Comparison of ENCODE assay signal across 8 cellular contexts in genomic region chr7:128427289-128427891, GRCh38. TPM values are rescaled to one million over a fixed set of nuclear protein-coding genes. Genes with fewer than 3 reads are reported as not detected.
DNase-seq lines count a peak whose midpoint lies in the region; ATAC-seq and TF ChIP-seq lines count a peak whose summit lies in the region.

No MANE protein-coding gene starts in this region.

- no peaks in the 10 kb centered on the region for H3K36me3 ChIP-seq in neuronal stem cell (replicated peaks in 1 of 2; ENCODE audit: control insufficient read depth in 2 of 2, insufficient read depth in 2 of 2, low read length in 2 of 2)

- no peak overlapping the region for H3K4me2 ChIP-seq in neuronal stem cell (ENCODE audit: insufficient read depth, low read length, poor library complexity, severe bottlenecking)

- no CpG with 5 or more reads among the region's 7 CpGs for WGBS in neuronal stem cell (ENCODE audit: extremely low coverage in 2 of 2, insufficient read length in 2 of 2, insufficient replicate concordance in 1 of 2), 2 donors

- H2AK5ac ChIP-seq in neuronal stem cell (ENCODE audit: low read depth, low read length) = no peak overlapping the region

- ATAC-seq in SK-N-SH treated with all-trans-retinoic acid at 6 μM for 48 hours = peak; percentile 85
- no peak for ATAC-seq in GM21515 (IDR thresholded peaks at IDR 0.05; ENCODE audit: unreplicated experiment)
- no peak for ATAC-seq in HG03354 (IDR thresholded peaks at IDR 0.05; ENCODE audit: poor library complexity, severe bottlenecking, unreplicated experiment)

- peaks cover 0 to 34% (median 3%) of the 10 kb centered on the region in 3 experiments for H3K27me3 ChIP-seq in neuronal stem cell (ENCODE audit: control insufficient read depth in 3 of 3, insufficient read depth in 3 of 3, low read depth in 1 of 3, low read length in 3 of 3)

- H2AFZ ChIP-seq in neuronal stem cell (ENCODE audit: low read length) = no peak overlapping the region

- TF ChIP-seq CTCF in fibroblast of mammary gland (conservative IDR thresholded peaks at IDR 0.05; ENCODE audit: control insufficient read depth, insufficient read depth, low read depth, low read length) = peak; percentile 70

- no peak overlapping the region for H4K91ac ChIP-seq in neuronal stem cell (ENCODE audit: low read depth, low read length, poor library complexity)

- H3K9me3 ChIP-seq in neuronal stem cell (replicated peaks in 1 of 2; ENCODE audit: control insufficient read depth in 2 of 2, insufficient read depth in 1 of 2, low read depth in 1 of 2, low read length in 2 of 2) = no peaks in the 10 kb centered on the region

- H2BK15ac ChIP-seq in neuronal stem cell (ENCODE audit: low read length) = no peak overlapping the region

- no peak overlapping the region for H3K4ac ChIP-seq in neuronal stem cell (ENCODE audit: low read length)

- no peaks in the 10 kb centered on the region for H3K79me1 ChIP-seq in neuronal stem cell (ENCODE audit: low read depth, low read length)

- H3K9ac ChIP-seq in neuronal stem cell (ENCODE audit: low read depth, low read length, poor library complexity) = no peak overlapping the region

- H3K4me3 ChIP-seq in fibroblast of mammary gland (ENCODE audit: control insufficient read depth, low read depth, low read length) (no peak overlapping the region), neuronal stem cell (ENCODE audit: low read length in 2 of 2) (no peak overlapping the region)

- DNase-seq in AG08396 (ENCODE audit: low spot score) (peak; percentile 48), ELR (ENCODE audit: low read depth) (peak; percentile 73), NAMALWA (ENCODE audit: low spot score) (peak; percentile 83), fibroblast of mammary gland (ENCODE audit: low read depth) (peak; percentile 69), neuronal stem cell (ENCODE audit: low spot score) (peak; percentile 61)

- no peak overlapping the region for H4K8ac ChIP-seq in neuronal stem cell (ENCODE audit: low read depth, low read length)

- H3K4me1 ChIP-seq in neuronal stem cell (ENCODE audit: control insufficient read depth in 2 of 2, insufficient read depth in 1 of 2, low read depth in 1 of 2, low read length in 2 of 2) = peaks cover 0 to 3% of the 10 kb centered on the region in 2 donors

- H3K18ac ChIP-seq in neuronal stem cell (ENCODE audit: low read length) = no peak overlapping the region

- H3K23ac ChIP-seq in neuronal stem cell (ENCODE audit: low read depth, low read length, poor library complexity) = no peak overlapping the region

- H2BK5ac ChIP-seq in neuronal stem cell (ENCODE audit: low read length) = no peak overlapping the region

- no peak overlapping the region for H2BK120ac ChIP-seq in neuronal stem cell (ENCODE audit: low read depth, low read length)

- no peak overlapping the region for H3K27ac ChIP-seq in neuronal stem cell (replicated peaks; ENCODE audit: low read length)

- no peak overlapping the region for H2BK12ac ChIP-seq in neuronal stem cell (ENCODE audit: low read length)

- H3K14ac ChIP-seq in neuronal stem cell (ENCODE audit: low read length) = no peak overlapping the region

TF ChIP-seq in SK-N-SH treated with all-trans-retinoic acid at 6 μM for 48 hours, 23 proteins besides CTCF, POLR2A, EP300 and RAD21:
- no peak for TF ChIP-seq CSRNP3 (CRISPR knock-in tag; IDR thresholded peaks at IDR 0.05)
- TF ChIP-seq BACH2 (CRISPR knock-in tag; IDR thresholded peaks at IDR 0.05; ENCODE audit: borderline replicate concordance) = peak; percentile 22; the same call in 1 of the 2 replicates

RNA-seq across cellular contexts. Expression of gene IMPDH1, which starts 17.6 kb away (rescaled TPM):
- 39.6 TPM for polyA plus RNA-seq in neuronal stem cell (2013, experiment 1 of 2)
- polyA plus RNA-seq in neuronal stem cell (2013, experiment 2 of 2) = 38.1 TPM

RNA-seq across cellular contexts. Expression of gene HILPDA, which starts 28.3 kb away (rescaled TPM):
- 45.8 TPM for polyA plus RNA-seq in neuronal stem cell (2013, experiment 1 of 2)
- 43.6 TPM for polyA plus RNA-seq in neuronal stem cell (2013, experiment 2 of 2)

RNA-seq across cellular contexts. Expression of gene METTL2B, which starts 49.2 kb away (rescaled TPM):
- polyA plus RNA-seq in neuronal stem cell (2013, experiment 1 of 2) = 27.1 TPM
- polyA plus RNA-seq in neuronal stem cell (2013, experiment 2 of 2) = 25.9 TPM
